Comparison of ENCODE assay signal across 15 cellular contexts in genomic region chr2:239201531-239201876, GRCh38.
DNase-seq lines count a peak whose midpoint lies in the region; ATAC-seq and TF ChIP-seq lines count a peak whose summit lies in the region.
"Had no signal": no experiment of that assay in that cellular context is flagged by ENCODE, and none has a peak within 500 bp of the region (broad histone marks: within the 10 kb centered on the region; RNA-seq: fewer than 3 reads in every experiment).

No MANE protein-coding gene starts in this region.

- peaks cover 0 to 4% of the 10 kb centered on the region in 2 donors for H3K36me3 ChIP-seq in stomach smooth muscle (ENCODE audit: control insufficient read depth in 2 of 2, insufficient read depth in 2 of 2, low read length in 2 of 2)

- peaks cover 13% of the 10 kb centered on the region for H3K4me1 Mint-ChIP-seq in activated CD8-positive, alpha-beta T cell treated with anti-CD3 and anti-CD28 coated beads, Interleukin-2, amount 10 ng/mL, durations not matched to agents 7 days and 5 days (ENCODE audit: low read depth)

- H3K27me3 Mint-ChIP-seq in activated CD8-positive, alpha-beta T cell treated with anti-CD3 and anti-CD28 coated beads, Interleukin-2, amount 10 ng/mL, durations not matched to agents 7 days and 5 days (ENCODE audit: low read depth), result no peaks in the 10 kb centered on the region

- intact Hi-C loops in right cardiac atrium (cut with DNase I), result no loop called here

- H3K9ac ChIP-seq in stomach smooth muscle (ENCODE audit: low read length in 2 of 2), result no peak overlapping the region

- CTCF ChIA-PET in activated CD8-positive, alpha-beta T cell treated with anti-CD3 and anti-CD28 coated beads, Interleukin-2, amount 10 ng/mL, durations not matched to agents 7 days and 5 days (lab: Charles Lee), result no interaction called here

- no peaks in the 10 kb centered on the region for H3K27me3 ChIP-seq in right cardiac atrium (ENCODE audit: control insufficient read depth, insufficient read depth)
- H3K27me3 ChIP-seq in stomach smooth muscle (ENCODE audit: control insufficient read depth in 1 of 2, insufficient read depth in 2 of 2, low read length in 2 of 2), result no peaks in the 10 kb centered on the region

- in situ Hi-C loops in GM13976 (cut with MboI; ENCODE audit: low sequenced_read_pairs, unreplicated experiment), result no loop called here

- H3K9me3 ChIP-seq in right cardiac atrium (ENCODE audit: control insufficient read depth, low read length) (no peaks in the 10 kb centered on the region), stomach smooth muscle (ENCODE audit: control insufficient read depth in 2 of 2, low read length in 2 of 2) (no peaks in the 10 kb centered on the region)

- DNase-seq in GM13976 (ENCODE audit: low spot score), result peak; percentile 51
- DNase-seq in cerebellum (ENCODE audit: low spot score), result peak; percentile 82
- DNase-seq in right cardiac atrium, result peak in 1 of 3 donors; percentile 73
- DNase-seq in ureter (ENCODE audit: low spot score), result no peak
- DNase-seq in NCI-H2196 treated with DMSO at 0.1 percent for 48 hours (lab: John Stamatoyannopoulos, UW; ENCODE audit: unreplicated experiment), result no peak
- DNase-seq in activated CD8-positive, alpha-beta T cell treated with anti-CD3 and anti-CD28 coated beads, Interleukin-2, amount 10 ng/mL, durations not matched to agents 7 days and 5 days, result no peak
- DNase-seq: DMS79, mammary epithelial cell, NCI-H1092, NCI-H226 had no signal

- H3K27ac ChIP-seq in right cardiac atrium (ENCODE audit: low read length), result no peak overlapping the region
- peak overlapping the region; percentile 46 for H3K27ac ChIP-seq in stomach smooth muscle (ENCODE audit: low read length)
- H3K27ac ChIP-seq: SK-N-MC, VCaP had no signal

- no peak overlapping the region for H3K4me3 ChIP-seq in right cardiac atrium (ENCODE audit: low read length)
- no peak overlapping the region for H3K4me3 ChIP-seq in stomach smooth muscle (ENCODE audit: low read length in 2 of 2)
- H3K4me3 ChIP-seq: SK-N-MC had no signal

- peaks cover 4% of the 10 kb centered on the region for H3K4me1 ChIP-seq in right cardiac atrium (ENCODE audit: control insufficient read depth, insufficient read depth, low read length)
- peaks cover 53% of the 10 kb centered on the region for H3K4me1 ChIP-seq in stomach smooth muscle (ENCODE audit: control insufficient read depth, insufficient read depth, low read length)

- H3K4me3 Mint-ChIP-seq in activated CD8-positive, alpha-beta T cell treated with anti-CD3 and anti-CD28 coated beads, Interleukin-2, amount 10 ng/mL, durations not matched to agents 7 days and 5 days, result no peak overlapping the region

- H3K27ac Mint-ChIP-seq in activated CD8-positive, alpha-beta T cell treated with anti-CD3 and anti-CD28 coated beads, Interleukin-2, amount 10 ng/mL, durations not matched to agents 7 days and 5 days, result no peak overlapping the region

- ATAC-seq in right cardiac atrium, result peak; percentile 57 to 59
- ATAC-seq in activated CD8-positive, alpha-beta T cell treated with anti-CD3 and anti-CD28 coated beads, Interleukin-2, amount 10 ng/mL, durations not matched to agents 7 days and 5 days, result no peak
- ATAC-seq in HG03442 (IDR thresholded peaks at IDR 0.05; ENCODE audit: unreplicated experiment), result no peak
- ATAC-seq: activated naive CD4-positive, alpha-beta T cell treated with anti-CD3 and anti-CD28 coated beads, Interleukin-2, amount 50 U/mL, for 72 hours had no signal

- peaks cover 16% of the 10 kb centered on the region for H3K36me3 Mint-ChIP-seq in activated CD8-positive, alpha-beta T cell treated with anti-CD3 and anti-CD28 coated beads, Interleukin-2, amount 10 ng/mL, durations not matched to agents 7 days and 5 days (ENCODE audit: low read depth)

- POLR2A ChIA-PET in activated CD8-positive, alpha-beta T cell treated with anti-CD3 and anti-CD28 coated beads, Interleukin-2, amount 10 ng/mL, durations not matched to agents 7 days and 5 days (lab: Charles Lee), result no interaction called here

- WGBS in right cardiac atrium, result 51% methylated on average over 6 of the region's 6 CpGs

- no peaks in the 10 kb centered on the region for H3K9me3 Mint-ChIP-seq in activated CD8-positive, alpha-beta T cell treated with anti-CD3 and anti-CD28 coated beads, Interleukin-2, amount 10 ng/mL, durations not matched to agents 7 days and 5 days (ENCODE audit: insufficient read depth)
- H3K9me3 Mint-ChIP-seq: activated naive CD4-positive, alpha-beta T cell treated with anti-CD3 and anti-CD28 coated beads, Interleukin-2, amount 50 U/mL, for 72 hours had no signal

- TF ChIP-seq CTCF in GM13976 (IDR thresholded peaks at IDR 0.05; ENCODE audit: borderline replicate concordance, control extremely low read depth, extremely low read depth, insufficient read depth, missing control alignments), result no peak

Comparison
In these comparisons a context has a peak if more than half of its experiments do, and no peak if none do; other contexts are left out.
1. DNase-seq: peak in GM13976 (single experiment) and cerebellum (single experiment); none in ureter (single experiment), NCI-H2196 treated with DMSO at 0.1 percent for 48 hours (single experiment) and activated CD8-positive, alpha-beta T cell treated with anti-CD3 and anti-CD28 coated beads, Interleukin-2, amount 10 ng/mL, durations not matched to agents 7 days and 5 days (single experiment).
2. ATAC-seq: peak in right cardiac atrium (2 of 2); none in activated CD8-positive, alpha-beta T cell treated with anti-CD3 and anti-CD28 coated beads, Interleukin-2, amount 10 ng/mL, durations not matched to agents 7 days and 5 days (single experiment) and HG03442 (single experiment).